Comparison of ENCODE assay signal across 9 cellular contexts in genomic region chr1:26959722-26960624, GRCh38. TPM values are rescaled to one million over a fixed set of nuclear protein-coding genes. Genes with fewer than 3 reads are reported as not detected.
DNase-seq lines count a peak whose midpoint lies in the region; TF ChIP-seq lines count a peak whose summit lies in the region.
"Had no signal": no experiment of that assay in that cellular context is flagged by ENCODE, and none has a peak within 500 bp of the region (broad histone marks: within the 10 kb centered on the region; RNA-seq: fewer than 3 reads in every experiment).

KDF1 (minus strand) TSS chr1:26960468; CDS start chr1:26952380, 8,088 bp downstream.

- no peaks in the 10 kb centered on the region for H3K36me3 ChIP-seq in CD8-positive, alpha-beta memory T cell (ENCODE audit: insufficient read depth, low read length)

- peaks cover 0 to 4% (median 0%) of the 10 kb centered on the region in 5 donors for H3K9me3 Mint-ChIP-seq in CD8-positive, alpha-beta memory T cell
- H3K9me3 Mint-ChIP-seq in activated T-helper 1 cell treated with anti-CD3 and anti-CD28 coated beads, Interleukin-12 subunit alpha, Interleukin-12 subunit beta, Interleukin-2, Interleukin-4 antibody, amounts not matched to agents 30 ng/mL and 10 ng/mL and 1 ng/mL, durations not matched to agents 14 hours and 24 hours and 36 hours, result no peaks in the 10 kb centered on the region
- no peaks in the 10 kb centered on the region for H3K9me3 Mint-ChIP-seq in glutamatergic neuron (ENCODE audit: unreplicated experiment)
- H3K9me3 Mint-ChIP-seq: neural crest cell had no signal

- CTCF ChIA-PET in CD8-positive, alpha-beta memory T cell (lab: Charles Lee), result interaction anchor here (1.5 kb wide), 1 partner anchor 38 kb away, joined by 6 read pairs; no protein-coding TSS in a partner anchor

- POLR2A ChIA-PET in CD8-positive, alpha-beta memory T cell (lab: Charles Lee), result interaction anchor here (0.9 kb wide), 1 partner anchor 10 kb away, joined by 3 read pairs; no protein-coding TSS in a partner anchor

- H3K27ac ChIP-seq in CD8-positive, alpha-beta memory T cell (ENCODE audit: low read depth, low read length), result peak within 1 kb of the TSS; percentile 24

- TF ChIP-seq CTCF in glutamatergic neuron (IDR thresholded peaks at IDR 0.05; ENCODE audit: partially characterized antibody, unreplicated experiment) (no peak), retinal pigment epithelial cell (conservative IDR thresholded peaks at IDR 0.05; ENCODE audit: low read depth, low read length) (no peak), GM10266 (IDR thresholded peaks at IDR 0.05; ENCODE audit: control insufficient read depth, insufficient read depth, low read depth, missing control alignments) (no peak)

- H3K4me3 Mint-ChIP-seq in CD8-positive, alpha-beta memory T cell, result peak within 1 kb of the TSS; percentile 79 to 94 (median 84)
- peak within 1 kb of the TSS; percentile 69 for H3K4me3 Mint-ChIP-seq in activated T-helper 1 cell treated with anti-CD3 and anti-CD28 coated beads, Interleukin-12 subunit alpha, Interleukin-12 subunit beta, Interleukin-2, Interleukin-4 antibody, amounts not matched to agents 30 ng/mL and 10 ng/mL and 1 ng/mL, durations not matched to agents 14 hours and 24 hours and 36 hours
- H3K4me3 Mint-ChIP-seq in glutamatergic neuron (ENCODE audit: unreplicated experiment), result peak within 1 kb of the TSS; percentile 47
- H3K4me3 Mint-ChIP-seq: neural crest cell had no signal

- peak within 1 kb of the TSS; percentile 51 for H3K4me3 ChIP-seq in CD8-positive, alpha-beta memory T cell (ENCODE audit: low read length)
- peak within 1 kb of the TSS; percentile 26 for H3K4me3 ChIP-seq in retinal pigment epithelial cell (ENCODE audit: low read length)

- peaks cover 6 to 17% (median 8%) of the 10 kb centered on the region in 3 donors for H3K4me1 Mint-ChIP-seq in CD8-positive, alpha-beta memory T cell
- H3K4me1 Mint-ChIP-seq in activated T-helper 1 cell treated with anti-CD3 and anti-CD28 coated beads, Interleukin-12 subunit alpha, Interleukin-12 subunit beta, Interleukin-2, Interleukin-4 antibody, amounts not matched to agents 30 ng/mL and 10 ng/mL and 1 ng/mL, durations not matched to agents 14 hours and 24 hours and 36 hours (ENCODE audit: low read depth), result peaks cover 6% of the 10 kb centered on the region
- H3K4me1 Mint-ChIP-seq in glutamatergic neuron (ENCODE audit: low read depth, unreplicated experiment), result peaks cover 6% of the 10 kb centered on the region

- H3K27ac Mint-ChIP-seq in CD8-positive, alpha-beta memory T cell, result peak within 1 kb of the TSS in 5 of 8 donors; percentile 40 to 87 (median 69)
- no peak within 1 kb of the TSS for H3K27ac Mint-ChIP-seq in activated T-helper 1 cell treated with anti-CD3 and anti-CD28 coated beads, Interleukin-12 subunit alpha, Interleukin-12 subunit beta, Interleukin-2, Interleukin-4 antibody, amounts not matched to agents 30 ng/mL and 10 ng/mL and 1 ng/mL, durations not matched to agents 14 hours and 24 hours and 36 hours
- H3K27ac Mint-ChIP-seq in glutamatergic neuron (ENCODE audit: unreplicated experiment), result no peak within 1 kb of the TSS

- peaks cover 6% of the 10 kb centered on the region for H3K4me1 ChIP-seq in CD8-positive, alpha-beta memory T cell (ENCODE audit: insufficient read depth, low read length)

- no peaks in the 10 kb centered on the region for H3K27me3 ChIP-seq in CD8-positive, alpha-beta memory T cell (ENCODE audit: insufficient read depth, low read length, poor library complexity, severe bottlenecking)

- peaks cover 13 to 31% of the 10 kb centered on the region in 2 donors for H3K27me3 Mint-ChIP-seq in CD8-positive, alpha-beta memory T cell
- H3K27me3 Mint-ChIP-seq in activated T-helper 1 cell treated with anti-CD3 and anti-CD28 coated beads, Interleukin-12 subunit alpha, Interleukin-12 subunit beta, Interleukin-2, Interleukin-4 antibody, amounts not matched to agents 30 ng/mL and 10 ng/mL and 1 ng/mL, durations not matched to agents 14 hours and 24 hours and 36 hours (ENCODE audit: insufficient read depth), result peaks cover 49% of the 10 kb centered on the region
- peaks cover 15% of the 10 kb centered on the region for H3K27me3 Mint-ChIP-seq in glutamatergic neuron (ENCODE audit: unreplicated experiment)

- no peaks in the 10 kb centered on the region for H3K9me3 ChIP-seq in CD8-positive, alpha-beta memory T cell (ENCODE audit: low read length)

- H3K36me3 Mint-ChIP-seq in CD8-positive, alpha-beta memory T cell, result peaks cover 2 to 10% (median 3%) of the 10 kb centered on the region in 3 donors
- H3K36me3 Mint-ChIP-seq in activated T-helper 1 cell treated with anti-CD3 and anti-CD28 coated beads, Interleukin-12 subunit alpha, Interleukin-12 subunit beta, Interleukin-2, Interleukin-4 antibody, amounts not matched to agents 30 ng/mL and 10 ng/mL and 1 ng/mL, durations not matched to agents 14 hours and 24 hours and 36 hours (ENCODE audit: low read depth), result no peaks in the 10 kb centered on the region
- no peaks in the 10 kb centered on the region for H3K36me3 Mint-ChIP-seq in glutamatergic neuron (ENCODE audit: unreplicated experiment)

- intact Hi-C loops in activated T-helper 1 cell treated with anti-CD3 and anti-CD28 coated beads, Interleukin-12 subunit alpha, Interleukin-12 subunit beta, Interleukin-2, Interleukin-4 antibody, amounts not matched to agents 30 ng/mL and 10 ng/mL and 1 ng/mL, durations not matched to agents 14 hours and 24 hours and 36 hours (cut with micrococcal nuclease), result no loop called here

- DNase-seq in CD8-positive, alpha-beta memory T cell, result peak; percentile 35 to 77 (median 53)
- DNase-seq in NCI-H2196 treated with DMSO at 0.1 percent for 48 hours (lab: John Stamatoyannopoulos, UW; ENCODE audit: unreplicated experiment), result peak; percentile 66
- peak; percentile 6 for DNase-seq in activated T-helper 1 cell treated with anti-CD3 and anti-CD28 coated beads, Interleukin-12 subunit alpha, Interleukin-12 subunit beta, Interleukin-2, Interleukin-4 antibody, amounts not matched to agents 30 ng/mL and 10 ng/mL and 1 ng/mL, durations not matched to agents 14 hours and 24 hours and 36 hours (ENCODE audit: low spot score)
- no peak for DNase-seq in glutamatergic neuron
- no peak for DNase-seq in retinal pigment epithelial cell (ENCODE audit: low read depth)
- DNase-seq in GM10266 (ENCODE audit: extremely low spot score), result no peak
- DNase-seq in NCI-H524 treated with DMSO at 0.1 percent for 48 hours (lab: John Stamatoyannopoulos, UW), result no peak
- DNase-seq in GDM1 (lab: John Stamatoyannopoulos, UW), result no peak

RNA-seq across cellular contexts. Expression of gene KDF1, which starts in this region (rescaled TPM):
- total RNA-seq in CD8-positive, alpha-beta memory T cell, result under 1 TPM; 0.24 to 0.39 TPM
- polyA plus RNA-seq in CD8-positive, alpha-beta memory T cell, result 4.6 TPM
- not detected in 2 replicates for total RNA-seq in activated T-helper 1 cell treated with anti-CD3 and anti-CD28 coated beads, Interleukin-12 subunit alpha, Interleukin-12 subunit beta, Interleukin-2, Interleukin-4 antibody, amounts not matched to agents 30 ng/mL and 10 ng/mL and 1 ng/mL, durations not matched to agents 14 hours and 24 hours and 36 hours
- 1.2 TPM for total RNA-seq in glutamatergic neuron (ENCODE audit: unreplicated experiment)
- total RNA-seq: neural crest cell had no signal

Comparison
In these comparisons a context has a peak if more than half of its experiments do, and no peak if none do; other contexts are left out.
1. Peak in DNase-seq in activated T-helper 1 cell treated with anti-CD3 and anti-CD28 coated beads, Interleukin-12 subunit alpha, Interleukin-12 subunit beta, Interleukin-2, Interleukin-4 antibody, amounts not matched to agents 30 ng/mL and 10 ng/mL and 1 ng/mL, durations not matched to agents 14 hours and 24 hours and 36 hours; RNA of the gene not detected or under 1 TPM.
2. DNase-seq: peak in CD8-positive, alpha-beta memory T cell (5 of 5) and NCI-H2196 treated with DMSO at 0.1 percent for 48 hours (single experiment); none in glutamatergic neuron (single experiment), retinal pigment epithelial cell (single experiment), GM10266 (single experiment), NCI-H524 treated with DMSO at 0.1 percent for 48 hours (single experiment) and GDM1 (single experiment).
3. H3K27ac Mint-ChIP-seq: peak in CD8-positive, alpha-beta memory T cell (5 of 8); none in activated T-helper 1 cell treated with anti-CD3 and anti-CD28 coated beads, Interleukin-12 subunit alpha, Interleukin-12 subunit beta, Interleukin-2, Interleukin-4 antibody, amounts not matched to agents 30 ng/mL and 10 ng/mL and 1 ng/mL, durations not matched to agents 14 hours and 24 hours and 36 hours (single experiment) and glutamatergic neuron (single experiment).
4. Peak in every context shown above with its lines, with median percentiles within 50 percentile points of each other: H3K4me3 Mint-ChIP-seq.